In the genomic region with DNA sequence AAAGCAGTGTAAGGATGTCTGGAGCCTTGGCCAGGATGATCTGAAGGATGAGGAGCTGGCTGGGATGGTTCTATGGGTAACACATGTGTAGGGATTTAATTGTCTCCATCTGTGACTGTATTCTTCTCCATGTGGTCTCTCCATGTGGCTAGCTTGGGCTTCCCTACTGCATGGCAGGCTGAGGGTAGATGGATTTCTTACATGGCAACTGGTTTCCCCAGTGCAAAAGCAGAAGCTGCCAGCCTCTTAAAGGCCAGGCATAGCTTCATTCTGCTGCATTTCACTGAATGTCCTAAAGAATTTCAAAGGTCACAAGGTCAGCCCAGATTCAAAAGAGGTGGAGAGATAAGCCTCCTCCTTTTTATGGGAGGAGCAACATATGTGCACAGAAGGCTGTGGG, we compare ENCODE assay signal across 18 cellular contexts.
DNase-seq lines count a peak whose midpoint lies in the region; ATAC-seq, FAIRE-seq and TF ChIP-seq lines count a peak whose summit lies in the region.
"Had no signal": no experiment of that assay in that cellular context is flagged by ENCODE, and none has a peak within 500 bp of the region (broad histone marks: within the 10 kb centered on the region; RNA-seq: fewer than 3 reads in every experiment).

No MANE protein-coding gene starts in this region.

- H3K27me3 ChIP-seq in Caco-2 (replicated peaks; ENCODE audit: control insufficient read depth, insufficient read depth, low read length): no peaks in the 10 kb centered on the region
- no peaks in the 10 kb centered on the region for H3K27me3 ChIP-seq in IMR-90 (ENCODE audit: control insufficient read depth, insufficient read depth, low read length)
- peaks cover 0 to 9% of the 10 kb centered on the region in 2 experiments; a peak in 2 of 5 replicates for H3K27me3 ChIP-seq in K562 (ENCODE audit: control insufficient read depth in 2 of 2, insufficient read depth in 2 of 2, low read length in 2 of 2)
- H3K27me3 ChIP-seq: neutrophil had no signal

- POLR2A ChIA-PET in Caco-2 (lab: Charles Lee) (no interaction called here), IMR-90 (lab: Charles Lee; ENCODE audit: unreplicated experiment) (no interaction called here), K562 (lab: Yijun Ruan, JAX) (interaction anchor here (0.5 to 1.5 kb wide), 2 partner anchors 12 to 29 kb away, joined by 3 to 4 read pairs; no protein-coding TSS in a partner anchor)

- dilution Hi-C loops in IMR-90 (cut with HindIII; ENCODE audit: low sequenced_read_pairs, unreplicated experiment): no loop called here

- H3K9me3 ChIP-seq in Caco-2 (no peaks in the 10 kb centered on the region), IMR-90 (ENCODE audit: control insufficient read depth, insufficient read depth, low read length) (no peaks in the 10 kb centered on the region), K562 (replicated peaks; ENCODE audit: control insufficient read depth, insufficient read depth, low read depth, low read length) (no peaks in the 10 kb centered on the region)
- H3K9me3 ChIP-seq: neutrophil had no signal

- H3K27ac ChIP-seq in IMR-90 (ENCODE audit: insufficient read depth, low read length): no peak overlapping the region
- no peak overlapping the region for H3K27ac ChIP-seq in K562 (ENCODE audit: extremely low read depth, low read depth, low read length)
- H3K27ac ChIP-seq: HL-60, neutrophil, PC-9, VCaP had no signal

- peak overlapping the region; percentile 2; the same call in 1 of the 3 replicates for H2BK15ac ChIP-seq in IMR-90 (ENCODE audit: low read depth, low read length)

- peak overlapping the region; percentile 81 for H3K18ac ChIP-seq in IMR-90 (ENCODE audit: low read depth, low read length)

- 0 out of 4 replicates have a peak overlapping the region, but pooled peaks of 1 of the 2 experiments have one; percentile 36 for H4K8ac ChIP-seq in IMR-90 (ENCODE audit: low read depth in 2 of 2, low read length in 2 of 2)

- H3K9me1 ChIP-seq in IMR-90 (ENCODE audit: insufficient read depth, low read length): peaks cover 2% of the 10 kb centered on the region; the same call in 1 of the 2 replicates
- H3K9me1 ChIP-seq in K562 (ENCODE audit: control insufficient read depth, insufficient read depth, low read length): no peaks in the 10 kb centered on the region

- H3K4me3 Mint-ChIP-seq in Caco-2 (ENCODE audit: unreplicated experiment): no peak overlapping the region
- no peak overlapping the region for H3K4me3 Mint-ChIP-seq in mesothelial cell of epicardium
- H3K4me3 Mint-ChIP-seq: activated CD8-positive, alpha-beta T cell treated with anti-CD3 and anti-CD28 coated beads for 36 hours; activated T-helper 1 cell treated with anti-CD3 and anti-CD28 coated beads, Interleukin-12 subunit alpha, Interleukin-12 subunit beta, Interleukin-2, Interleukin-4 antibody, amounts not matched to agents 30 ng/mL and 10 ng/mL and 1 ng/mL, durations not matched to agents 14 hours and 24 hours and 36 hours had no signal

- H3K36me3 ChIP-seq in Caco-2 (ENCODE audit: control insufficient read depth, insufficient read depth, low read length) (peaks cover 1% of the 10 kb centered on the region), IMR-90 (ENCODE audit: control insufficient read depth, insufficient read depth, low read length) (no peaks in the 10 kb centered on the region), K562 (ENCODE audit: control insufficient read depth, insufficient read depth, low read length) (no peaks in the 10 kb centered on the region)
- H3K36me3 ChIP-seq: neutrophil had no signal

- H3K4me3 ChIP-seq in Caco-2 (ENCODE audit: low read depth, low read length) (no peak overlapping the region), IMR-90 (ENCODE audit: insufficient read depth, low read depth, low read length) (no peak overlapping the region), K562 (no peak overlapping the region)
- H3K4me3 ChIP-seq: PC-9 had no signal

- peaks cover 34% of the 10 kb centered on the region for H3K4me1 Mint-ChIP-seq in Caco-2 (ENCODE audit: low read depth, unreplicated experiment)
- H3K4me1 Mint-ChIP-seq in mesothelial cell of epicardium: peaks cover 37% of the 10 kb centered on the region

- in situ Hi-C loops in IMR-90 (cut with MboI; ENCODE audit: low sequenced_read_pairs): no loop called here
- in situ Hi-C loops in K562 (cut with MboI): no loop called here

- H3K23ac ChIP-seq in IMR-90 (ENCODE audit: low read depth, low read length): no peak overlapping the region

- ATAC-seq in IMR-90 (ENCODE audit: low read depth): 0 out of 2 replicates have a peak, but pooled peaks have one; percentile 13
- ATAC-seq in K562: no peak
- ATAC-seq in GM19328 (IDR thresholded peaks at IDR 0.05; ENCODE audit: unreplicated experiment): no peak
- ATAC-seq: activated CD8-positive, alpha-beta T cell treated with anti-CD3 and anti-CD28 coated beads for 36 hours had no signal

- DNase-seq in Caco-2 (peak; percentile 51 to 53), IMR-90 (no peak), K562 (ENCODE audit: extremely low read depth in 1 of 4, low spot score in 3 of 4) (peak in 1 of 4 experiments; percentile 15), mesothelial cell of epicardium (ENCODE audit: low spot score in 2 of 2, unreplicated experiment in 2 of 2) (no peak), erythroblast (lab: John Stamatoyannopoulos, UW) (no peak), NCI-H748 treated with DMSO at 0.1 percent for 48 hours (lab: John Stamatoyannopoulos, UW) (no peak)
- DNase-seq: activated CD8-positive, alpha-beta T cell treated with anti-CD3 and anti-CD28 coated beads for 36 hours; AML-193; amniotic stem cell; Calu3; NCI-H146; PC-9 had no signal

- no peak overlapping the region for H3K56ac ChIP-seq in IMR-90 (ENCODE audit: extremely low read depth, insufficient read depth, low read length)

- H3K36me3 Mint-ChIP-seq in Caco-2 (ENCODE audit: insufficient read depth, unreplicated experiment) (peaks cover 17% of the 10 kb centered on the region), mesothelial cell of epicardium (peaks cover 3% of the 10 kb centered on the region)

- no peak for TF ChIP-seq RAD21 in IMR-90 (IDR thresholded peaks at IDR 0.05; ENCODE audit: low read length)
- TF ChIP-seq RAD21 in K562 (CRISPR knock-in tag; conservative IDR thresholded peaks at IDR 0.05 in 1 of 2, IDR thresholded peaks at IDR 0.05 in 1 of 2): no peak

- no peak overlapping the region for H2AK9ac ChIP-seq in IMR-90 (replicated peaks; ENCODE audit: low read depth, low read length, poor library complexity)

- peak overlapping the region; percentile 5; the same call in 1 of the 2 replicates for H2BK20ac ChIP-seq in IMR-90 (ENCODE audit: low read depth, low read length)

- no peaks in the 10 kb centered on the region for H3K9me3 Mint-ChIP-seq in Caco-2 (ENCODE audit: unreplicated experiment)
- peaks cover 8% of the 10 kb centered on the region for H3K9me3 Mint-ChIP-seq in mesothelial cell of epicardium

- no peak for FAIRE-seq in K562 (lab: Jason Lieb, UNC)
- FAIRE-seq: frontal cortex had no signal

- no peak for TF ChIP-seq EP300 in K562 (IDR thresholded peaks at IDR 0.05; ENCODE audit: low read length)

- H2AFZ ChIP-seq in IMR-90 (replicated peaks; ENCODE audit: low read length, poor library complexity) (no peak overlapping the region), K562 (ENCODE audit: low read depth, low read length) (no peak overlapping the region)
- H2AFZ ChIP-seq: PC-9 had no signal

- H3K27me3 Mint-ChIP-seq in Caco-2 (ENCODE audit: insufficient read depth, unreplicated experiment) (no peaks in the 10 kb centered on the region), mesothelial cell of epicardium (ENCODE audit: low read depth) (no peaks in the 10 kb centered on the region)
- H3K27me3 Mint-ChIP-seq: activated CD8-positive, alpha-beta T cell treated with anti-CD3 and anti-CD28 coated beads for 36 hours had no signal

- TF ChIP-seq POLR2A in IMR-90 (IDR thresholded peaks at IDR 0.05; ENCODE audit: low read depth, low read length): no peak
- TF ChIP-seq POLR2A in K562 (conservative IDR thresholded peaks at IDR 0.05): no peak
- TF ChIP-seq POLR2A in erythroblast (IDR thresholded peaks at IDR 0.05; ENCODE audit: low read length): no peak

- BruUV-seq in Caco-2 (replicated peaks; lab: Mats Ljungman, UMichigan): no TSS peak
- no TSS peak for BruUV-seq in IMR-90 (replicated peaks; lab: Mats Ljungman, UMichigan)
- no TSS peak for BruUV-seq in K562 (replicated peaks; lab: Mats Ljungman, UMichigan)

- no peak for TF ChIP-seq CTCF in Caco-2 (IDR thresholded peaks at IDR 0.05; ENCODE audit: insufficient read depth in 1 of 2, low read depth in 1 of 2, low read length in 1 of 2, severe bottlenecking in 1 of 2, unreplicated experiment in 1 of 2)
- TF ChIP-seq CTCF in IMR-90 (conservative IDR thresholded peaks at IDR 0.05; ENCODE audit: low read depth, low read length): no peak
- no peak for TF ChIP-seq CTCF in K562 (IDR thresholded peaks at IDR 0.05 in 2 of 3, conservative IDR thresholded peaks at IDR 0.05 in 1 of 3; ENCODE audit: insufficient read depth in 2 of 3, low read depth in 1 of 3, low read length in 3 of 3)
- TF ChIP-seq CTCF in mesothelial cell of epicardium (IDR thresholded peaks at IDR 0.05; ENCODE audit: unreplicated experiment): no peak

- H3K79me2 ChIP-seq in K562 (ENCODE audit: control insufficient read depth, insufficient read depth, low read length): no peaks in the 10 kb centered on the region

- H3K4me1 ChIP-seq in Caco-2: peaks cover 15% of the 10 kb centered on the region
- H3K4me1 ChIP-seq in IMR-90 (ENCODE audit: control insufficient read depth, insufficient read depth, low read length): peaks cover 10% of the 10 kb centered on the region
- H3K4me1 ChIP-seq in K562 (replicated peaks in 1 of 2; ENCODE audit: control insufficient read depth in 2 of 2, insufficient read depth in 2 of 2, low read length in 2 of 2): no peaks in the 10 kb centered on the region

- no peak overlapping the region for H3K27ac Mint-ChIP-seq in Caco-2 (ENCODE audit: unreplicated experiment)
- peak overlapping the region; percentile 21 for H3K27ac Mint-ChIP-seq in mesothelial cell of epicardium
- H3K27ac Mint-ChIP-seq: activated CD8-positive, alpha-beta T cell treated with anti-CD3 and anti-CD28 coated beads for 36 hours; activated T-helper 1 cell treated with anti-CD3 and anti-CD28 coated beads, Interleukin-12 subunit alpha, Interleukin-12 subunit beta, Interleukin-2, Interleukin-4 antibody, amounts not matched to agents 30 ng/mL and 10 ng/mL and 1 ng/mL, durations not matched to agents 14 hours and 24 hours and 36 hours had no signal

- H2BK5ac ChIP-seq in IMR-90 (ENCODE audit: low read depth, low read length, poor library complexity, severe bottlenecking): no peak overlapping the region

- no peak overlapping the region for H2BK120ac ChIP-seq in IMR-90 (ENCODE audit: low read depth, low read length)

- no peak overlapping the region for H3K4ac ChIP-seq in IMR-90 (ENCODE audit: low read depth, low read length)

- H4K20me1 ChIP-seq in IMR-90 (ENCODE audit: insufficient read depth, low read length) (no peaks in the 10 kb centered on the region), K562 (replicated peaks; ENCODE audit: control insufficient read depth, insufficient read depth, low read length) (no peaks in the 10 kb centered on the region)

- H4K91ac ChIP-seq in IMR-90 (ENCODE audit: insufficient read depth, low read depth, low read length): no peak overlapping the region; the same call in 1 of the 2 replicates

- intact Hi-C loops in Caco-2 (cut with micrococcal nuclease; ENCODE audit: unreplicated experiment): no loop called here
- intact Hi-C loops in IMR-90 (cut with micrococcal nuclease): no loop called here
- intact Hi-C loops in K562 (cut with micrococcal nuclease): no loop called here

- no peak overlapping the region for H2AK5ac ChIP-seq in IMR-90 (ENCODE audit: low read depth, low read length)

- no peak overlapping the region for H3K4me2 ChIP-seq in IMR-90 (ENCODE audit: low read depth, low read length)
- no peak overlapping the region for H3K4me2 ChIP-seq in K562 (ENCODE audit: insufficient read depth, low read length)
- H3K4me2 ChIP-seq: PC-9 had no signal

- H4K5ac ChIP-seq in IMR-90 (ENCODE audit: low read depth, low read length): peak overlapping the region; percentile 63; the same call in 1 of the 2 replicates

- no peak overlapping the region for H3K14ac ChIP-seq in IMR-90 (replicated peaks; ENCODE audit: low read depth, low read length)

- no peak overlapping the region for H3K9ac ChIP-seq in IMR-90 (ENCODE audit: low read depth, low read length)
- H3K9ac ChIP-seq in K562 (ENCODE audit: insufficient read depth in 1 of 2, low read depth in 2 of 2, low read length in 2 of 2): no peak overlapping the region

- CTCF ChIA-PET in Caco-2 (lab: Charles Lee) (no interaction called here), IMR-90 (lab: Yijun Ruan, JAX) (interaction anchor here (0.6 kb wide), 1 partner anchor 41 kb away, joined by 4 read pairs; no protein-coding TSS in a partner anchor), K562 (lab: Yijun Ruan, JAX; ENCODE audit: low intra/inter-chr PET ratio) (no interaction called here)

- no peaks in the 10 kb centered on the region for H3K79me1 ChIP-seq in IMR-90 (ENCODE audit: low read depth in 1 of 2, low read length in 2 of 2)

Comparison
In these comparisons a context has a peak if more than half of its experiments do, and no peak if none do; other contexts are left out.
1. DNase-seq: peak in Caco-2 (2 of 2); none in IMR-90 (single experiment), mesothelial cell of epicardium (0 of 2), erythroblast (0 of 2) and NCI-H748 treated with DMSO at 0.1 percent for 48 hours (single experiment).